ENCODE assay signal across 8 cellular contexts in the genomic region with DNA sequence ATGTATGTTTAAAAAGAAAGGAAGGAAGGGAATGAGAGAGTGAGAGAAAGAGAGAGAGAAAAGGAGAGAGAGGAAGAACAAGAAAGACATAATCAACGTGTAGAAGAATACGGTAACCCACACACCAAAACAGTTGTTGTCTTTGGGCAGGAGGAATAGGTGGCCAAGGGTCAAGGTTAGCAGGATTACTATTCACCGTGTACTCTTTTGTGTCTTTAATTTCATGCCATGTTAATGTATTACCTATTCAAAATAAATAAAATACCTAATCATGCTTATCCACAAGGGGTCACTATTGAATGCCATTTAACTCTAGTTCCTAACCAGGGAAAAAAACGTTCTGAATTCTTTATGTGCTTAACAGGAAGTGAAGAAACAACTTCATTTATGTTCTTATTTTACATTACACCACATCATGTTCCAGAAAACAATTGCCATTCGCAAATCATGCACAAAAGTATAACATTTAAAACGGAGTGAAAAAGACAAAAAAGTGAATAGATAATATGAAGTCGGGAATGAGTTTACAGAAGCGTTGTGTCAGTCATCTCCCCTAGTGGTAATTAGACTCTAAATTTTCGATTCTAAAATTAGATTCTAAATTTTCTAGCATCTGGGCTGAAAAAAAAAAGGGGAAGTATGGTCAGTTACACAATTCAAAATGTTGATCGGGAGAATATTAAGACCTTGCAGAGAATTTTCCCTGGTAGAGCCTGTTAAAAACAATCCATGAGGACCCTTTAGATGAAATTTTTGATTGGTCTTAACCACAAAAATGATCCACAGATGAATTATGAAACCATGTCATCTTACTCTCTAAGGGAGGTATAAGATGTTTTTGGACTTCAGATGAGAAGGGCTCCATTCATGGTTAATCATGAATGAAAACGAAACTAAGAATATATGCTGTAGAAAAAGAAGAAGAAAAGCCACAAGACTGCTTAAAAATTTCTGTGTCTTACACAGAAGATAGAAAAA. TPM values are rescaled to one million over a fixed set of nuclear protein-coding genes. Genes with fewer than 3 reads are reported as not detected.
DNase-seq lines count a peak whose midpoint lies in the region; ATAC-seq, FAIRE-seq and TF ChIP-seq lines count a peak whose summit lies in the region.

No MANE protein-coding gene starts in this region.

- peak overlapping the region; percentile 35; the same call in 1 of the 2 replicates for H3K27ac ChIP-seq in VCaP

- peak; percentile 77 for TF ChIP-seq CTCF in D721Med (IDR thresholded peaks at IDR 0.05; ENCODE audit: insufficient read depth, missing control alignments)
- TF ChIP-seq CTCF in VCaP (conservative IDR thresholded peaks at IDR 0.05): peak; percentile 75
- TF ChIP-seq CTCF in fibroblast of the aortic adventitia (IDR thresholded peaks at IDR 0.05; ENCODE audit: insufficient read depth, low read length): peak; percentile 56

- DNase-seq in D721Med (ENCODE audit: insufficient read length, low spot score): no peak
- DNase-seq in NCI-H2171 (lab: John Stamatoyannopoulos, UW): peak; percentile 49
- DNase-seq in fibroblast of the aortic adventitia (ENCODE audit: low read depth): peak; percentile 83
- peak; percentile 55 for DNase-seq in non-pigmented ciliary epithelial cell (ENCODE audit: low read depth)
- no peak for DNase-seq in activated effector memory CD4-positive, alpha-beta T cell treated with anti-CD3 and anti-CD28 coated beads, Interleukin-2, amount 50 U/mL, for 16 hours

- ATAC-seq in GM19372 (IDR thresholded peaks at IDR 0.05; ENCODE audit: low read depth, unreplicated experiment) (peak; percentile 55), HG03354 (IDR thresholded peaks at IDR 0.05; ENCODE audit: poor library complexity, severe bottlenecking, unreplicated experiment) (peak; percentile 75)

- H3K4me3 ChIP-seq in fibroblast of the aortic adventitia (ENCODE audit: low read depth, low read length): peak overlapping the region; percentile 61

- FAIRE-seq in D721Med (lab: Jason Lieb, UNC): peak; percentile 94

RNA-seq across cellular contexts. Expression of a gene that starts 0.7 kb away (rescaled TPM):
- not detected in 2 replicates for total RNA-seq in fibroblast of the aortic adventitia (ENCODE audit: low replicate concordance)

RNA-seq across cellular contexts. Expression of a gene that starts 11.9 kb away (rescaled TPM):
- 47.1 and 99.7 TPM in 2 replicates for total RNA-seq in fibroblast of the aortic adventitia (ENCODE audit: low replicate concordance)

Comparison
In these comparisons a context has a peak if more than half of its experiments do, and no peak if none do; other contexts are left out.
1. DNase-seq: peak in NCI-H2171 (single experiment), fibroblast of the aortic adventitia (single experiment) and non-pigmented ciliary epithelial cell (single experiment); none in D721Med (single experiment) and activated effector memory CD4-positive, alpha-beta T cell treated with anti-CD3 and anti-CD28 coated beads, Interleukin-2, amount 50 U/mL, for 16 hours (single experiment).
2. Peak in every context shown above with its lines, with median percentiles within 50 percentile points of each other: CTCF ChIP-seq.